30 cellular contexts compared by ENCODE assay signal in genomic region chr15:101318810-101319200, GRCh38. TPM values are rescaled to one million over a fixed set of nuclear protein-coding genes. Genes with fewer than 3 reads are reported as not detected.
A peak's percentile ranks its signal among the peaks of the same experiment; 100 is the strongest.
DNase-seq lines count a peak whose midpoint lies in the region.
"Had no signal": no experiment of that assay in that cellular context is flagged by ENCODE, and none has a peak within 500 bp of the region (broad histone marks: within the 10 kb centered on the region; RNA-seq: fewer than 3 reads in every experiment).

No MANE protein-coding gene starts in this region.

- DNase-seq in NCI-H82 (lab: John Stamatoyannopoulos, UW) (peak; percentile 33), NCI-H82 treated with DMSO at 0.1 percent for 48 hours (lab: John Stamatoyannopoulos, UW; ENCODE audit: unreplicated experiment) (no peak), NCI-H69 (lab: John Stamatoyannopoulos, UW) (peak; percentile 27), immature natural killer cell (no peak), neuronal stem cell (ENCODE audit: low spot score) (no peak), hypothalamus (lab: John Stamatoyannopoulos, UW) (no peak), NCI-H1417 (lab: John Stamatoyannopoulos, UW) (no peak), GDM1 (lab: John Stamatoyannopoulos, UW) (no peak)
- DNase-seq: activated CD4-positive, alpha-beta memory T cell treated with anti-CD3 and anti-CD28 coated beads for 36 hours; activated naive CD4-positive, alpha-beta T cell treated with anti-CD3 and anti-CD28 coated beads, Interleukin-2, amount 50 U/mL, for 16 hours; amygdala; brain microvascular endothelial cell; DMS79; IMR-90; left ventricle myocardium inferior; midbrain; naive B cell; NCI-H1048; NCI-H1694 treated with DMSO at 0.1 percent for 48 hours; NCI-H446; NCI-H774; ovary; RPMI8226; T-helper 17 cell; transverse colon had no signal

- no peak overlapping the region for H2BK12ac ChIP-seq in neuronal stem cell (ENCODE audit: low read length)

- H3K79me1 ChIP-seq in neuronal stem cell (ENCODE audit: low read depth, low read length): no peaks in the 10 kb centered on the region

- no peak overlapping the region for H3K4me3 ChIP-seq in neuronal stem cell (ENCODE audit: low read length in 2 of 2)
- H3K4me3 ChIP-seq: dorsolateral prefrontal cortex, left ventricle myocardium inferior, ovary, transverse colon had no signal

- H2BK5ac ChIP-seq in neuronal stem cell (ENCODE audit: low read length): no peak overlapping the region

- H3K4ac ChIP-seq in neuronal stem cell (ENCODE audit: low read length): no peak overlapping the region

- H3K18ac ChIP-seq in neuronal stem cell (ENCODE audit: low read length): no peak overlapping the region

- H3K27me3 Mint-ChIP-seq in immature natural killer cell (ENCODE audit: low read depth in 3 of 3): peaks cover 0 to 6% (median 2%) of the 10 kb centered on the region in 3 donors
- H3K27me3 Mint-ChIP-seq: activated CD4-positive, alpha-beta memory T cell treated with anti-CD3 and anti-CD28 coated beads for 36 hours had no signal

- no peak overlapping the region for H3K27ac ChIP-seq in neuronal stem cell (replicated peaks; ENCODE audit: low read length)
- H3K27ac ChIP-seq: 22Rv1, brain microvascular endothelial cell, C4-2B, left ventricle myocardium inferior, ovary, transverse colon had no signal

- H3K14ac ChIP-seq in neuronal stem cell (ENCODE audit: low read length): no peak overlapping the region

- peak overlapping the region in 4 of 6 donors; percentile 14 to 89 (median 66) for H3K27ac Mint-ChIP-seq in immature natural killer cell
- H3K27ac Mint-ChIP-seq: activated CD4-positive, alpha-beta memory T cell treated with anti-CD3 and anti-CD28 coated beads for 36 hours; activated T-helper 1 cell treated with anti-CD3 and anti-CD28 coated beads, Interleukin-12 subunit alpha, Interleukin-12 subunit beta, Interleukin-2, Interleukin-4 antibody, amounts not matched to agents 30 ng/mL and 10 ng/mL and 1 ng/mL, durations not matched to agents 14 hours and 24 hours and 36 hours; naive B cell; stimulated activated memory B cell treated with anti-CD40 and anti-IgM and Interleukin-4, amounts not matched to agents 10 μg/mL and 1 μg/mL and 100 μg/mL, for 72 hours; T-helper 17 cell had no signal

- no peak overlapping the region for H3K9ac ChIP-seq in neuronal stem cell (ENCODE audit: low read depth, low read length, poor library complexity)

- no peak overlapping the region for H4K91ac ChIP-seq in neuronal stem cell (ENCODE audit: low read depth, low read length, poor library complexity)

- no peak overlapping the region for H2BK120ac ChIP-seq in neuronal stem cell (ENCODE audit: low read depth, low read length)

- no peak overlapping the region for H3K4me2 ChIP-seq in neuronal stem cell (ENCODE audit: insufficient read depth, low read length, poor library complexity, severe bottlenecking)

- peaks cover 24 to 29% of the 10 kb centered on the region in 2 donors for H3K4me1 Mint-ChIP-seq in immature natural killer cell
- H3K4me1 Mint-ChIP-seq: T-helper 17 cell had no signal

- no peaks in the 10 kb centered on the region for H3K36me3 Mint-ChIP-seq in immature natural killer cell
- H3K36me3 Mint-ChIP-seq: activated CD4-positive, alpha-beta memory T cell treated with anti-CD3 and anti-CD28 coated beads for 36 hours; stimulated activated memory B cell treated with anti-CD40 and anti-IgM and Interleukin-4, amounts not matched to agents 10 μg/mL and 1 μg/mL and 100 μg/mL, for 72 hours had no signal

- H3K9me3 Mint-ChIP-seq in immature natural killer cell: no peaks in the 10 kb centered on the region
- H3K9me3 Mint-ChIP-seq: activated CD4-positive, alpha-beta memory T cell treated with anti-CD3 and anti-CD28 coated beads for 36 hours; naive B cell; stimulated activated memory B cell treated with anti-CD40 and anti-IgM and Interleukin-4, amounts not matched to agents 10 μg/mL and 1 μg/mL and 100 μg/mL, for 72 hours had no signal

- no peak overlapping the region for H4K8ac ChIP-seq in neuronal stem cell (ENCODE audit: low read depth, low read length)

- no peak overlapping the region for H3K4me3 Mint-ChIP-seq in immature natural killer cell
- H3K4me3 Mint-ChIP-seq: activated CD4-positive, alpha-beta memory T cell treated with anti-CD3 and anti-CD28 coated beads for 36 hours; activated T-helper 1 cell treated with anti-CD3 and anti-CD28 coated beads, Interleukin-12 subunit alpha, Interleukin-12 subunit beta, Interleukin-2, Interleukin-4 antibody, amounts not matched to agents 30 ng/mL and 10 ng/mL and 1 ng/mL, durations not matched to agents 14 hours and 24 hours and 36 hours; stimulated activated memory B cell treated with anti-CD40 and anti-IgM and Interleukin-4, amounts not matched to agents 10 μg/mL and 1 μg/mL and 100 μg/mL, for 72 hours; T-helper 17 cell had no signal

- H3K23ac ChIP-seq in neuronal stem cell (ENCODE audit: low read depth, low read length, poor library complexity): peak overlapping the region; percentile 48

- H3K27me3 ChIP-seq in neuronal stem cell (ENCODE audit: control insufficient read depth in 3 of 3, insufficient read depth in 3 of 3, low read depth in 1 of 3, low read length in 3 of 3): no peaks in the 10 kb centered on the region
- H3K27me3 ChIP-seq: dorsolateral prefrontal cortex, ovary, transverse colon had no signal

- no peaks in the 10 kb centered on the region for H3K9me3 ChIP-seq in neuronal stem cell (replicated peaks in 1 of 2; ENCODE audit: control insufficient read depth in 2 of 2, insufficient read depth in 1 of 2, low read depth in 1 of 2, low read length in 2 of 2)
- H3K9me3 ChIP-seq: left ventricle myocardium inferior, ovary, transverse colon had no signal

- no peak overlapping the region for H2AFZ ChIP-seq in neuronal stem cell (ENCODE audit: low read length)

- H2BK15ac ChIP-seq in neuronal stem cell (ENCODE audit: low read length): no peak overlapping the region

- WGBS in neuronal stem cell (ENCODE audit: extremely low coverage in 2 of 2, insufficient read length in 2 of 2, insufficient replicate concordance in 1 of 2), 2 donors: no CpG with 5 or more reads among the region's 10 CpGs

- H3K36me3 ChIP-seq in neuronal stem cell (replicated peaks in 1 of 2; ENCODE audit: control insufficient read depth in 2 of 2, insufficient read depth in 2 of 2, low read length in 2 of 2): peaks cover 0 to 2% of the 10 kb centered on the region in 2 donors
- H3K36me3 ChIP-seq: brain microvascular endothelial cell, ovary, transverse colon had no signal

- H3K4me1 ChIP-seq in neuronal stem cell (ENCODE audit: control insufficient read depth in 2 of 2, insufficient read depth in 1 of 2, low read depth in 1 of 2, low read length in 2 of 2): peaks cover 0 to 2% of the 10 kb centered on the region in 2 donors
- H3K4me1 ChIP-seq: left ventricle myocardium inferior, transverse colon had no signal

- H2AK5ac ChIP-seq in neuronal stem cell (ENCODE audit: low read depth, low read length): no peak overlapping the region

RNA-seq across cellular contexts. Expression of gene SNRPA1, which starts 23.8 kb away (rescaled TPM):
- polyA plus RNA-seq in immature natural killer cell: 10 to 100 TPM; 38.6 to 65.0 (median 53.4) TPM
- 125 TPM for polyA plus RNA-seq in neuronal stem cell (2013, experiment 1 of 2)
- polyA plus RNA-seq in neuronal stem cell (2013, experiment 2 of 2): 129 TPM

RNA-seq across cellular contexts. Expression of gene SELENOS, which starts 41.5 kb away (rescaled TPM):
- 100 to 1,000 TPM in 1 of 3 donors, 10 to 100 TPM in 2; 88.7 to 122 (median 94.9) TPM for polyA plus RNA-seq in immature natural killer cell
- 27.7 TPM for polyA plus RNA-seq in neuronal stem cell (2013, experiment 1 of 2)
- 28.7 TPM for polyA plus RNA-seq in neuronal stem cell (2013, experiment 2 of 2)

Comparison
In these comparisons a context has a peak if more than half of its experiments do, and no peak if none do; other contexts are left out.
1. DNase-seq: peak in NCI-H82 (single experiment) and NCI-H69 (single experiment); none in NCI-H82 treated with DMSO at 0.1 percent for 48 hours (single experiment), immature natural killer cell (0 of 3), neuronal stem cell (single experiment), hypothalamus (0 of 51), NCI-H1417 (0 of 3) and GDM1 (single experiment).